In the genomic region with DNA sequence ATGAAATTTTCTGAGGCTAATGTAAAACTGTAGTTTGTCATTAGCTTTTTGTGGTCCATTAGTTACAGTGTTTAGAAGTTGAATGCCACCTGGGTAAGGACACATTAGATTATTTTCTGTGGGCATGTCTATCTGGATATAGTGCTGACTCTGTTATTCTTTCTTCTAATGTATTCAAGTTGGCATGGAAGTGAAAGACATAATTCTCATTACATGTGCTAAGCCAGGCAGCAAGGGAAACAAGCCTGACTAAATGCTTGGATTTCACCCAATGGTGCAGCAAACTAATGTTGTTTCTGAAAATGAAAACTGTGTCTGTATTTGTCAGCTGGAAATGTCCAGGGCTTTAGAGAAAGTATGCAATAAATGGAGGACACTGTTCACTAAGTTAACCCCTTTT, we compare ENCODE assay signal across 24 cellular contexts.
DNase-seq lines count a peak whose midpoint lies in the region; ATAC-seq lines count a peak whose summit lies in the region.
"Had no signal": no experiment of that assay in that cellular context is flagged by ENCODE, and none has a peak within 500 bp of the region (broad histone marks: within the 10 kb centered on the region; RNA-seq: fewer than 3 reads in every experiment).

No MANE protein-coding gene starts in this region.

- ATAC-seq in left lobe of liver (no peak), GM19328 (IDR thresholded peaks at IDR 0.05; ENCODE audit: unreplicated experiment) (no peak)
- ATAC-seq: activated CD8-positive, alpha-beta memory T cell treated with anti-CD3 and anti-CD28 coated beads, Interleukin-2, amount 10 ng/mL, durations not matched to agents 7 days and 5 days; heart left ventricle; mucosa of descending colon; Panc1; T-helper 17 cell had no signal

- DNase-seq in GM03348 (ENCODE audit: low spot score) (peak; percentile 7), NCI-H446 treated with DMSO at 0.1 percent for 48 hours (lab: John Stamatoyannopoulos, UW) (peak; percentile 79), dedifferentiated amniotic fluid mesenchymal stem cell (ENCODE audit: extremely low spot score) (peak; percentile 37), myocyte (ENCODE audit: low read depth) (peak; percentile 24), nucleus accumbens (lab: John Stamatoyannopoulos, UW) (no peak), left lobe of liver (ENCODE audit: low spot score) (no peak)
- no peak for DNase-seq in activated CD4-positive, alpha-beta T cell treated with anti-CD3 and anti-CD28 coated beads for 1 hour
- DNase-seq: activated CD4-positive, alpha-beta T cell treated with anti-CD3 and anti-CD28 coated beads for 48 hours; activated CD8-positive, alpha-beta memory T cell treated with anti-CD3 and anti-CD28 coated beads, Interleukin-2, amount 10 ng/mL, durations not matched to agents 7 days and 5 days; CD8-positive, alpha-beta memory T cell; DMS79 treated with DMSO at 0.1 percent for 48 hours; endodermal cell; esophagus squamous epithelium; GOT3; heart left ventricle; mucosa of descending colon; NCI-H1105; NCI-H2081; NK-92 treated with Interleukin-12 subunit alpha and Interleukin-12 subunit beta, amount 100 ng/mL, for 24 hours; stimulated activated CD4-positive, alpha-beta T cell treated with anti-CD3 and anti-CD28 coated beads, Interleukin-1b, Interleukin-23, amount 100 ng/mL, for 48 hours; T-helper 17 cell; uterus had no signal

Comparison
In these comparisons a context has a peak if more than half of its experiments do, and no peak if none do; other contexts are left out.
1. DNase-seq: peak in GM03348 (single experiment), NCI-H446 treated with DMSO at 0.1 percent for 48 hours (single experiment), dedifferentiated amniotic fluid mesenchymal stem cell (single experiment) and myocyte (single experiment); none in nucleus accumbens (0 of 56), activated CD4-positive, alpha-beta T cell treated with anti-CD3 and anti-CD28 coated beads for 1 hour (single experiment) and left lobe of liver (single experiment).